8 cellular contexts compared by ENCODE assay signal in genomic region chr19:45492627-45493470, GRCh38. TPM values are rescaled to one million over a fixed set of nuclear protein-coding genes. Genes with fewer than 3 reads are reported as not detected.
A peak's percentile ranks its signal among the peaks of the same experiment; 100 is the strongest.
DNase-seq lines count a peak whose midpoint lies in the region; ATAC-seq and TF ChIP-seq lines count a peak whose summit lies in the region.

No MANE protein-coding gene starts in this region.

- POLR2A ChIA-PET in T-cell (lab: Charles Lee): no interaction called here

- H3K27ac ChIP-seq in endodermal cell (ENCODE audit: low read depth, low read length): peak overlapping the region; percentile 11

- H3K27me3 ChIP-seq in endodermal cell (ENCODE audit: control insufficient read depth, insufficient read depth, low read length, poor library complexity, severe bottlenecking) (peaks cover 2% of the 10 kb centered on the region), mononuclear cell (ENCODE audit: insufficient read depth, low read length) (peaks cover 20% of the 10 kb centered on the region)

- H3K4me3 Mint-ChIP-seq in endodermal cell: peak overlapping the region; percentile 69
- H3K4me3 Mint-ChIP-seq in T-cell: no peak overlapping the region

- DNase-seq in GM10266 (ENCODE audit: extremely low spot score) (peak; percentile 86), OCI-M2 (lab: John Stamatoyannopoulos, UW; ENCODE audit: unreplicated experiment) (peak; percentile 77), endodermal cell (peak; percentile 92), NCI-H2081 treated with DMSO at 0.1 percent for 48 hours (lab: John Stamatoyannopoulos, UW) (no peak), globus pallidus (ENCODE audit: low spot score) (no peak), T-cell (no peak)

- H3K9me3 ChIP-seq in endodermal cell (ENCODE audit: control insufficient read depth, low read length) (no peaks in the 10 kb centered on the region), mononuclear cell (ENCODE audit: low read depth, low read length) (no peaks in the 10 kb centered on the region)

- H3K27me3 Mint-ChIP-seq in endodermal cell (ENCODE audit: insufficient read depth) (peaks cover 19% of the 10 kb centered on the region), T-cell (peaks cover 13 to 18% of the 10 kb centered on the region in 2 donors)

- no peak for TF ChIP-seq CTCF in GM10266 (IDR thresholded peaks at IDR 0.05; ENCODE audit: control insufficient read depth, insufficient read depth, low read depth, missing control alignments)
- TF ChIP-seq CTCF in endodermal cell (conservative IDR thresholded peaks at IDR 0.05): no peak

- H3K9me3 Mint-ChIP-seq in endodermal cell (no peaks in the 10 kb centered on the region), T-cell (no peaks in the 10 kb centered on the region)

- H3K27ac Mint-ChIP-seq in endodermal cell (peak overlapping the region; percentile 62), T-cell (no peak overlapping the region)

- H3K36me3 Mint-ChIP-seq in endodermal cell (ENCODE audit: low read depth) (peaks cover 14% of the 10 kb centered on the region), T-cell (no peaks in the 10 kb centered on the region)

- peaks cover 9% of the 10 kb centered on the region for H3K36me3 ChIP-seq in endodermal cell (ENCODE audit: control insufficient read depth, insufficient read depth, low read length)

- CTCF ChIA-PET in T-cell (lab: Charles Lee): no interaction called here

- H3K4me3 ChIP-seq in endodermal cell (ENCODE audit: low read length): peak overlapping the region; percentile 82
- peak overlapping the region; percentile 7 for H3K4me3 ChIP-seq in mononuclear cell (ENCODE audit: low read length)

- H3K4me1 Mint-ChIP-seq in endodermal cell: peaks cover 12% of the 10 kb centered on the region
- H3K4me1 Mint-ChIP-seq in T-cell: peaks cover 21 to 31% (median 28%) of the 10 kb centered on the region in 3 donors

- no peak for ATAC-seq in GM18519 (IDR thresholded peaks at IDR 0.05; ENCODE audit: low FRiP score, unreplicated experiment)
- no peak for ATAC-seq in T-cell (replicated peaks in 1 of 4)

- 5 to 15% methylated on average over 11 to 32 of the region's 32 CpGs for WGBS in endodermal cell (ENCODE audit: insufficient coverage in 1 of 2, insufficient read length in 1 of 2), 2 experiments

- H3K9ac ChIP-seq in endodermal cell (ENCODE audit: extremely low read depth, low read length, poor library complexity, severe bottlenecking): no peak overlapping the region

- H3K4me1 ChIP-seq in endodermal cell (ENCODE audit: control insufficient read depth, insufficient read depth, low read length) (no peaks in the 10 kb centered on the region), mononuclear cell (ENCODE audit: insufficient read depth, low read length) (peaks cover 34% of the 10 kb centered on the region)

RNA-seq across cellular contexts. Expression of gene RTN2, which starts 4.0 kb away (rescaled TPM):
- total RNA-seq in endodermal cell (10 to 100 TPM; 15.7 to 18.5 TPM), mononuclear cell (1.5 TPM), T-cell (1 to 10 TPM; 1.7 to 2.5 (median 2.2) TPM)
- polyA plus RNA-seq in endodermal cell (2013, experiment 1 of 2): 23.8 TPM
- 25.9 TPM for polyA plus RNA-seq in endodermal cell (2013, experiment 2 of 2)

RNA-seq across cellular contexts. Expression of gene PPM1N, which starts 5.4 kb away (rescaled TPM):
- total RNA-seq in endodermal cell (1 to 10 TPM; 3.2 to 3.5 TPM), mononuclear cell (4.3 TPM), T-cell (10 to 100 TPM in 2 of 5 donors, 1 to 10 TPM in 3; 5.6 to 14.6 (median 10.0) TPM)
- polyA plus RNA-seq in endodermal cell (2013, experiment 1 of 2): 2.6 TPM
- 1.9 TPM for polyA plus RNA-seq in endodermal cell (2013, experiment 2 of 2)

RNA-seq across cellular contexts. Expression of gene VASP, which starts 14.4 kb away (rescaled TPM):
- total RNA-seq in endodermal cell: 100 to 1,000 TPM; 134 to 144 TPM
- 54.2 TPM for polyA plus RNA-seq in endodermal cell (2013, experiment 1 of 2)
- 55.2 TPM for polyA plus RNA-seq in endodermal cell (2013, experiment 2 of 2)
- total RNA-seq in mononuclear cell: 95.8 TPM
- 100 to 1,000 TPM in 3 of 5 donors, 10 to 100 TPM in 2; 77.4 to 113 (median 101) TPM for total RNA-seq in T-cell

RNA-seq across cellular contexts. Expression of gene FOSB, which starts 25.1 kb away (rescaled TPM):
- total RNA-seq in endodermal cell: 1 to 10 TPM; 1.6 to 3.0 TPM
- 1.6 TPM for polyA plus RNA-seq in endodermal cell (2013, experiment 1 of 2)
- 1.4 TPM for polyA plus RNA-seq in endodermal cell (2013, experiment 2 of 2)
- total RNA-seq in mononuclear cell: 337 TPM
- total RNA-seq in T-cell: 1,000 to 10,000 TPM in 1 of 5 donors, 100 to 1,000 TPM in 1, 10 to 100 TPM in 1, 1 to 10 TPM in 2; 6.7 to 1,173 (median 10.4) TPM

Comparison
In these comparisons a context has a peak if more than half of its experiments do, and no peak if none do; other contexts are left out.
1. DNase-seq: peak in GM10266 (single experiment), OCI-M2 (single experiment) and endodermal cell (single experiment); none in NCI-H2081 treated with DMSO at 0.1 percent for 48 hours (single experiment), globus pallidus (single experiment) and T-cell (0 of 34).